Comparison of ENCODE assay signal across 9 cellular contexts in the genomic region with DNA sequence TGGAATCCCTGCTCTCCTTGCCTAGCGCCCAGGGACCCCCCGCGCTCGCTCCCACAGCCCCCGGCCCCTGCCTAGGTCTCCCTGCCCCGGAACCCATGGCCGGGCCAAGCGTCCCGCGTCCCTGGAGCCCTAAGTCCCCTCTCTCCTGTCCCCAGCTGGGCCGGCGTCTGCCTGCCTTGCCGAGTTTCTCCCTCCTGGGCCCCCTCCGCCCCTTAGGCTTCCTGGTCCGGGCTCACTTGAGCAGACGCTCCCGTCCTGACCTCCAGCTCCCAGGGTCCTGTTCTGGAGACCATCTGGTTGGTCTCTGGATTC. TPM values are rescaled to one million over a fixed set of nuclear protein-coding genes. Genes with fewer than 3 reads are reported as not detected.
DNase-seq lines count a peak whose midpoint lies in the region; TF ChIP-seq lines count a peak whose summit lies in the region.
"Had no signal": no experiment of that assay in that cellular context is flagged by ENCODE, and none has a peak within 500 bp of the region (broad histone marks: within the 10 kb centered on the region; RNA-seq: fewer than 3 reads in every experiment).

No MANE protein-coding gene starts in this region.

- 0 to 1% methylated on average over 10 to 17 of the region's 17 CpGs for WGBS in esophagus, 2 donors

- no peak for TF ChIP-seq CTCF in PC-9 (conservative IDR thresholded peaks at IDR 0.05)

- peaks cover 40% of the 10 kb centered on the region for H3K79me2 ChIP-seq in PC-9 (ENCODE audit: low read depth)

- no TSS peak for BruUV-seq in PC-9 (replicated peaks; lab: Mats Ljungman, UMichigan)

- H3K27ac ChIP-seq in PC-9 (no peak overlapping the region), esophagus (ENCODE audit: low read depth in 2 of 2, low read length in 1 of 2) (peak overlapping the region in 1 of 2 donors; percentile 58)

- DNase-seq in DMS 273 (lab: John Stamatoyannopoulos, UW; ENCODE audit: unreplicated experiment) (peak; percentile 63), DMS 273 treated with DMSO at 0.1 percent for 48 hours (lab: John Stamatoyannopoulos, UW) (no peak), PC-9 (no peak), posterior vena cava (ENCODE audit: low spot score) (peak; percentile 84), NCI-H1092 (lab: John Stamatoyannopoulos, UW) (no peak), HEK293T (ENCODE audit: extremely low spot score) (no peak), NCI-H1105 treated with DMSO at 0.1 percent for 48 hours (lab: John Stamatoyannopoulos, UW) (no peak)

- H3K36me3 ChIP-seq in PC-9 (ENCODE audit: low read depth) (no peaks in the 10 kb centered on the region), esophagus (ENCODE audit: control insufficient read depth in 2 of 2, insufficient read depth in 2 of 2, low read length in 1 of 2) (peaks cover 0 to 9% of the 10 kb centered on the region in 2 donors)

- H4K20me1 ChIP-seq in PC-9 (ENCODE audit: insufficient read depth), result peaks cover 13% of the 10 kb centered on the region

- H3K4me3 ChIP-seq in PC-9 (peak overlapping the region; percentile 73), esophagus (ENCODE audit: low read depth in 1 of 2, low read length in 2 of 2) (peak overlapping the region; percentile 81 to 87)

- no peaks in the 10 kb centered on the region; the same call in 1 of the 2 replicates for H3F3A ChIP-seq in PC-9 (ENCODE audit: insufficient read depth, low read depth)

- H3K27me3 ChIP-seq in PC-9 (ENCODE audit: insufficient read depth, low read depth) (no peaks in the 10 kb centered on the region), esophagus (ENCODE audit: control insufficient read depth in 1 of 2, insufficient read depth in 2 of 2, low read length in 2 of 2) (no peaks in the 10 kb centered on the region)

- peak overlapping the region; percentile 87 for H3K4me2 ChIP-seq in PC-9

- H3K4me1 ChIP-seq in PC-9 (replicated peaks; ENCODE audit: insufficient read depth) (0 out of 2 replicates have a peak, but pooled peaks cover 8% of the 10 kb centered on the region), esophagus (ENCODE audit: control insufficient read depth in 2 of 2, insufficient read depth in 2 of 2, low read length in 1 of 2) (peaks cover 9 to 19% of the 10 kb centered on the region in 2 donors)

- POLR2A ChIA-PET in PC-9 (lab: Charles Lee; ENCODE audit: unreplicated experiment) (no interaction called here), HEK293T (lab: Yijun Ruan, JAX) (interaction anchor here (1.4 kb wide), 1 partner anchor 24 kb away, joined by 4 read pairs; no protein-coding TSS in a partner anchor)

- H3K9me3 ChIP-seq in PC-9 (ENCODE audit: insufficient read depth, low read depth), result no peaks in the 10 kb centered on the region
- H3K9me3 ChIP-seq in esophagus (ENCODE audit: control insufficient read depth in 2 of 2, insufficient read depth in 1 of 2, low read depth in 1 of 2, low read length in 1 of 2), result no peaks in the 10 kb centered on the region

- H2AFZ ChIP-seq in PC-9, result peak overlapping the region; percentile 78

- CTCF ChIA-PET in PC-9 (lab: Charles Lee) (no interaction called here), HEK293T (lab: Yijun Ruan, JAX) (no interaction called here)

- intact Hi-C loops in PC-9 (cut with micrococcal nuclease; ENCODE audit: unreplicated experiment) (no loop called here), posterior vena cava (cut with DNase I) (no loop called here)

- H3K9me2 ChIP-seq in PC-9 (ENCODE audit: insufficient read depth), result no peaks in the 10 kb centered on the region

TF ChIP-seq in HEK293T, 16 proteins besides CTCF, POLR2A, EP300 and RAD21:
- no peak for TF ChIP-seq TARDBP (IDR thresholded peaks at IDR 0.05)
- no peak for TF ChIP-seq FOXM1 (IDR thresholded peaks at IDR 0.05; ENCODE audit: borderline replicate concordance)
- no peak for TF ChIP-seq L3MBTL2 (conservative IDR thresholded peaks at IDR 0.05)
- TF ChIP-seq ZNF384 (IDR thresholded peaks at IDR 0.05), result no peak

RNA-seq across cellular contexts. Expression of a gene that starts 0.6 kb away (rescaled TPM):
- total RNA-seq in PC-9 (2021) (46.0 and 61.4 TPM in 2 replicates), posterior vena cava (10 to 100 TPM; 37.7 to 40.4 TPM)
- 10 to 100 TPM; 23.9 to 24.9 TPM for polyA plus RNA-seq in esophagus

RNA-seq across cellular contexts. Expression of a gene that starts 7.8 kb away (rescaled TPM):
- total RNA-seq in PC-9 (2021), result 0.37 and 0.83 TPM in 2 replicates
- polyA plus RNA-seq in esophagus, result 1 to 10 TPM; 1.5 to 2.4 TPM
- total RNA-seq in posterior vena cava, result 1 to 10 TPM; 1.7 to 3.1 TPM
- total RNA-seq: temporal lobe had no signal

RNA-seq across cellular contexts. Expression of a gene that starts 38.1 kb away (rescaled TPM):
- total RNA-seq in PC-9 (2021), result 0.20 and 0.48 TPM in 2 replicates
- polyA plus RNA-seq in esophagus, result under 1 TPM; 0.06 to 0.16 TPM
- total RNA-seq in posterior vena cava, result not detected

RNA-seq across cellular contexts. Expression of a gene that starts 50.5 kb away (rescaled TPM):
- total RNA-seq in PC-9 (2021), result 14.2 and 16.3 TPM in 2 replicates
- polyA plus RNA-seq in esophagus, result 100 to 1,000 TPM; 118 to 135 TPM
- 1 to 10 TPM; 7.0 to 9.9 TPM for total RNA-seq in posterior vena cava

Comparison
In these comparisons a context has a peak if more than half of its experiments do, and no peak if none do; other contexts are left out.
1. DNase-seq: peak in DMS 273 (single experiment) and posterior vena cava (single experiment); none in DMS 273 treated with DMSO at 0.1 percent for 48 hours (single experiment), PC-9 (0 of 2), NCI-H1092 (single experiment), HEK293T (single experiment) and NCI-H1105 treated with DMSO at 0.1 percent for 48 hours (single experiment).